Comparison of ENCODE assay signal across 12 cellular contexts in the genomic region with DNA sequence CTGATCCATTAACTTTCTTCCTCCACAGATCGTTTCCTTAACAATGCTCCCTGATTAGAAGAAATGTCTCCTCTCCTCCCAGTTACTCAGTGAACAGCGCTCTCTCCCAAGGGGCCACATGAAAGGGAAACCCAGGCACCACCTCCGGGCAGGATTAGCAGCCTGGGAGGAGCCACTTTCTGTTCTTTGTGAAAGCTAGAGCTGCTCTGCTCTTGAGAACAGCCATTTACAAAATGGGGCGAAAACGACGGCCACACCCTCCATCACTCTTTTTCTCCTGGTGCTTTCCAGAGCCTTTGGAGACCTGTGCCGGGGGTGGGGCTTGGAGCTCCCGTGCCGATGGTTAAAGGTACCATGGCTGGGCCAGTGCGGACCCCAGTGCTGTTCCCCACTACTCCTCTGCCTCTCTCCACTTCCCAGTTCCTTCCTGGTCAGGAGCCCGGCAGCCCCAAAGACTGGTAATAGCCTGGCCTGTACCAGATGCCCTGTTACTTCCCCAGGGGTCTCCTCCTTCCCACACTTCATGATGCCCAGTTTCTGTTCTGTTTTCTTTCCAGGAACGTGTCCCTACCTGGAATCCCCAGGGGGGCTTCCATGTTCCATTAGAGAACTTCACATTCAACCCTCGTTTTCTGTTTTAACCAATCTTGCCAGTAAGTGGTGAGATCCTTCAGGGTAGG.
A peak's percentile ranks its signal among the peaks of the same experiment; 100 is the strongest.
DNase-seq lines count a peak whose midpoint lies in the region; ATAC-seq and TF ChIP-seq lines count a peak whose summit lies in the region.
"Had no signal": no experiment of that assay in that cellular context is flagged by ENCODE, and none has a peak within 500 bp of the region (broad histone marks: within the 10 kb centered on the region; RNA-seq: fewer than 3 reads in every experiment).

No MANE protein-coding gene starts in this region.

- no peaks in the 10 kb centered on the region for H3K27me3 Mint-ChIP-seq in central memory CD8-positive, alpha-beta T cell
- H3K27me3 Mint-ChIP-seq: activated CD8-positive, alpha-beta T cell treated with anti-CD3 and anti-CD28 coated beads for 36 hours had no signal

- WGBS in heart left ventricle, 4 donors: 60 to 81% (median 65%) methylated on average over 13 of the region's 13 CpGs
- 63% methylated on average over 13 of the region's 13 CpGs for WGBS in urinary bladder

- no peak for DNase-seq in heart left ventricle
- no peak for DNase-seq in Right ventricle myocardium inferior (ENCODE audit: missing footprints)
- no peak for DNase-seq in central memory CD8-positive, alpha-beta T cell (ENCODE audit: low spot score in 2 of 2)
- peak; percentile 56 for DNase-seq in left kidney (ENCODE audit: low read depth, low spot score)
- no peak for DNase-seq in NCI-H1930 (lab: John Stamatoyannopoulos, UW)
- DNase-seq in activated CD4-positive, alpha-beta T cell treated with anti-CD3 and anti-CD28 coated beads for 48 hours: no peak
- DNase-seq: activated CD8-positive, alpha-beta T cell treated with anti-CD3 and anti-CD28 coated beads for 36 hours; aorta; MM.1S; Right ventricle myocardium superior had no signal

- H3K27me3 ChIP-seq in heart left ventricle: no peaks in the 10 kb centered on the region

- peaks cover 0 to 7% (median 0%) of the 10 kb centered on the region in 12 donors for H3K4me1 ChIP-seq in heart left ventricle
- H3K4me1 ChIP-seq in urinary bladder (ENCODE audit: insufficient read depth): peaks cover 2% of the 10 kb centered on the region

- no peak for TF ChIP-seq POLR2A in heart left ventricle (IDR thresholded peaks at IDR 0.05)

- H3K4me3 Mint-ChIP-seq in central memory CD8-positive, alpha-beta T cell: no peak overlapping the region
- H3K4me3 Mint-ChIP-seq: activated CD8-positive, alpha-beta T cell treated with anti-CD3 and anti-CD28 coated beads for 36 hours had no signal

- no peaks in the 10 kb centered on the region for H3K9me3 Mint-ChIP-seq in central memory CD8-positive, alpha-beta T cell

- no peak for TF ChIP-seq CTCF in heart left ventricle (IDR thresholded peaks at IDR 0.05)

- H3K36me3 Mint-ChIP-seq in central memory CD8-positive, alpha-beta T cell (ENCODE audit: insufficient read depth): peaks cover 18% of the 10 kb centered on the region

- H3K4me1 Mint-ChIP-seq in central memory CD8-positive, alpha-beta T cell: peaks cover 63% of the 10 kb centered on the region

- H3K27ac Mint-ChIP-seq in central memory CD8-positive, alpha-beta T cell (ENCODE audit: low read depth): peak overlapping the region; percentile 81
- H3K27ac Mint-ChIP-seq: activated CD8-positive, alpha-beta T cell treated with anti-CD3 and anti-CD28 coated beads for 36 hours had no signal

- H3K27ac ChIP-seq in heart left ventricle (no peak overlapping the region), urinary bladder (ENCODE audit: low read depth) (peak overlapping the region; percentile 33)

- H3K36me3 ChIP-seq in heart left ventricle (no peaks in the 10 kb centered on the region), urinary bladder (ENCODE audit: insufficient read depth) (no peaks in the 10 kb centered on the region)

- peaks cover 0 to 12% (median 0%) of the 10 kb centered on the region in 12 donors for H3K9me3 ChIP-seq in heart left ventricle

- ATAC-seq in heart left ventricle: peak in 3 of 4 donors; percentile 38 to 46 (median 44)
- no peak for ATAC-seq in Right ventricle myocardium inferior
- no peak for ATAC-seq in central memory CD8-positive, alpha-beta T cell (replicated peaks; ENCODE audit: extremely low read depth, poor library complexity, severe bottlenecking)
- ATAC-seq in HG02623 (IDR thresholded peaks at IDR 0.05; ENCODE audit: unreplicated experiment): no peak
- ATAC-seq: activated CD8-positive, alpha-beta T cell treated with anti-CD3 and anti-CD28 coated beads for 36 hours had no signal

- intact Hi-C loops in heart left ventricle (cut with DNase I): no loop called here
- intact Hi-C loops in Right ventricle myocardium inferior (cut with DNase I): no loop called here

- no peak overlapping the region for H3K4me3 ChIP-seq in heart left ventricle
- no peak overlapping the region for H3K4me3 ChIP-seq in urinary bladder (ENCODE audit: low read depth, low read length)

Comparison
In these comparisons a context has a peak if more than half of its experiments do, and no peak if none do; other contexts are left out.
1. ATAC-seq: peak in heart left ventricle (3 of 4); none in Right ventricle myocardium inferior (single experiment), central memory CD8-positive, alpha-beta T cell (single experiment) and HG02623 (single experiment).